Comparison of ENCODE assay signal across 19 cellular contexts in genomic region chr10:36764823-36765222, GRCh38.
DNase-seq lines count a peak whose midpoint lies in the region; ATAC-seq, FAIRE-seq and TF ChIP-seq lines count a peak whose summit lies in the region.
"Had no signal": no experiment of that assay in that cellular context is flagged by ENCODE, and none has a peak within 500 bp of the region (broad histone marks: within the 10 kb centered on the region; RNA-seq: fewer than 3 reads in every experiment).

No MANE protein-coding gene starts in this region.

- no peaks in the 10 kb centered on the region for H3K9me3 ChIP-seq in neuronal stem cell (replicated peaks in 1 of 2; ENCODE audit: control insufficient read depth in 2 of 2, insufficient read depth in 1 of 2, low read depth in 1 of 2, low read length in 2 of 2)
- H3K9me3 ChIP-seq: A549, BLaER1, HAP-1 had no signal

- no peak overlapping the region for H3K9ac ChIP-seq in neuronal stem cell (ENCODE audit: low read depth, low read length, poor library complexity)
- H3K9ac ChIP-seq: BLaER1 had no signal

- H3K27ac Mint-ChIP-seq in GM23338, result no peak overlapping the region
- H3K27ac Mint-ChIP-seq: CD14-positive monocyte; CD4-positive, alpha-beta memory T cell; IgD-negative memory B cell had no signal

- H3K4me2 ChIP-seq in neuronal stem cell (ENCODE audit: insufficient read depth, low read length, poor library complexity, severe bottlenecking) (no peak overlapping the region), GM23338 (no peak overlapping the region)
- H3K4me2 ChIP-seq: A549, BLaER1 had no signal

- no peak for ATAC-seq in GM23338
- ATAC-seq: A549, GM12878 had no signal

- TF ChIP-seq POLR2A in H54 (IDR thresholded peaks at IDR 0.05; ENCODE audit: low read depth, low read length), result no peak

- DNase-seq in H54 (ENCODE audit: insufficient read length, low spot score) (no peak), neuronal stem cell (ENCODE audit: low spot score) (no peak), GOT3 (lab: John Stamatoyannopoulos, UW) (no peak), GM23338 (ENCODE audit: low spot score) (no peak), SKM-1 (lab: John Stamatoyannopoulos, UW; ENCODE audit: unreplicated experiment) (no peak), DMS79 (lab: John Stamatoyannopoulos, UW) (no peak)
- DNase-seq: CD4-positive, alpha-beta memory T cell; DND-41; EL; Karpas-422; KBM-7 had no signal

- H2BK15ac ChIP-seq in neuronal stem cell (ENCODE audit: low read length), result no peak overlapping the region

- no peaks in the 10 kb centered on the region for H3K27me3 ChIP-seq in neuronal stem cell (ENCODE audit: control insufficient read depth in 3 of 3, insufficient read depth in 3 of 3, low read depth in 1 of 3, low read length in 3 of 3)
- no peaks in the 10 kb centered on the region for H3K27me3 ChIP-seq in GM23338 (ENCODE audit: insufficient read depth)
- H3K27me3 ChIP-seq: BLaER1 had no signal

- H3K27me3 Mint-ChIP-seq in GM23338 (ENCODE audit: insufficient read depth, low read depth, poor library complexity), result peaks cover 2% of the 10 kb centered on the region
- H3K27me3 Mint-ChIP-seq: CD4-positive, alpha-beta memory T cell; IgD-negative memory B cell had no signal

- no peak overlapping the region for H2BK12ac ChIP-seq in neuronal stem cell (ENCODE audit: low read length)

- no peak overlapping the region for H3K4me3 ChIP-seq in neuronal stem cell (ENCODE audit: low read length in 2 of 2)
- no peak overlapping the region for H3K4me3 ChIP-seq in GM23338
- H3K4me3 ChIP-seq: A549, BLaER1, GM12878, HAP-1 had no signal

- FAIRE-seq in H54 (lab: Jason Lieb, UNC), result peak; percentile 11
- FAIRE-seq in TTC549 (lab: Jason Lieb, UNC), result peak; percentile 93
- FAIRE-seq: A549, GM12878 had no signal

- H4K91ac ChIP-seq in neuronal stem cell (ENCODE audit: low read depth, low read length, poor library complexity), result no peak overlapping the region

- H3K18ac ChIP-seq in neuronal stem cell (ENCODE audit: low read length), result no peak overlapping the region

- no peak overlapping the region for H2BK5ac ChIP-seq in neuronal stem cell (ENCODE audit: low read length)

- H3K36me3 ChIP-seq in neuronal stem cell (replicated peaks in 1 of 2; ENCODE audit: control insufficient read depth in 2 of 2, insufficient read depth in 2 of 2, low read length in 2 of 2) (no peaks in the 10 kb centered on the region), GM23338 (ENCODE audit: insufficient read depth) (no peaks in the 10 kb centered on the region)
- H3K36me3 ChIP-seq: BLaER1, HAP-1 had no signal

- H3K9me3 Mint-ChIP-seq in GM23338, result no peaks in the 10 kb centered on the region

- TF ChIP-seq CTCF in GM23338 (conservative IDR thresholded peaks at IDR 0.05; ENCODE audit: low read depth in 2 of 2), result no peak

- no peaks in the 10 kb centered on the region for H4K20me1 ChIP-seq in GM23338 (replicated peaks; ENCODE audit: insufficient read depth)
- H4K20me1 ChIP-seq: BLaER1 had no signal

- no peak overlapping the region for H3K4ac ChIP-seq in neuronal stem cell (ENCODE audit: low read length)

- H3K4me3 Mint-ChIP-seq in GM23338, result no peak overlapping the region
- H3K4me3 Mint-ChIP-seq: CD14-positive monocyte; CD4-positive, alpha-beta memory T cell; IgD-negative memory B cell had no signal

- H2BK120ac ChIP-seq in neuronal stem cell (ENCODE audit: low read depth, low read length), result no peak overlapping the region

- no peak overlapping the region for H4K8ac ChIP-seq in neuronal stem cell (ENCODE audit: low read depth, low read length)

- H3K23ac ChIP-seq in neuronal stem cell (ENCODE audit: low read depth, low read length, poor library complexity), result no peak overlapping the region

- H2AK5ac ChIP-seq in neuronal stem cell (ENCODE audit: low read depth, low read length), result no peak overlapping the region

- H3K4me1 ChIP-seq in neuronal stem cell (ENCODE audit: control insufficient read depth in 2 of 2, insufficient read depth in 1 of 2, low read depth in 1 of 2, low read length in 2 of 2), result peaks cover 2 to 5% of the 10 kb centered on the region in 2 donors
- H3K4me1 ChIP-seq in GM23338 (ENCODE audit: insufficient read depth), result no peaks in the 10 kb centered on the region
- H3K4me1 ChIP-seq: BLaER1, HAP-1 had no signal

- H3K4me1 Mint-ChIP-seq in GM23338, result no peaks in the 10 kb centered on the region
- H3K4me1 Mint-ChIP-seq: CD14-positive monocyte; CD4-positive, alpha-beta memory T cell; IgD-negative memory B cell had no signal

- H3K79me2 ChIP-seq in GM23338 (replicated peaks; ENCODE audit: insufficient read depth), result no peaks in the 10 kb centered on the region

- no peaks in the 10 kb centered on the region for H3K9me2 ChIP-seq in GM23338 (ENCODE audit: insufficient read depth)

- no peaks in the 10 kb centered on the region for H3K36me3 Mint-ChIP-seq in GM23338 (ENCODE audit: low read depth)
- H3K36me3 Mint-ChIP-seq: CD14-positive monocyte; CD4-positive, alpha-beta memory T cell; IgD-negative memory B cell had no signal

- no CpG with 5 or more reads among the region's 4 CpGs for WGBS in neuronal stem cell (ENCODE audit: extremely low coverage in 2 of 2, insufficient read length in 2 of 2, insufficient replicate concordance in 1 of 2), 2 donors

- no peak overlapping the region for H3K14ac ChIP-seq in neuronal stem cell (ENCODE audit: low read length)

- H2AFZ ChIP-seq in neuronal stem cell (ENCODE audit: low read length) (no peak overlapping the region), GM23338 (no peak overlapping the region)

- H3K79me1 ChIP-seq in neuronal stem cell (ENCODE audit: low read depth, low read length), result no peaks in the 10 kb centered on the region

- H3K27ac ChIP-seq in neuronal stem cell (replicated peaks; ENCODE audit: low read length) (peak overlapping the region; percentile 3), GM23338 (ENCODE audit: low read depth) (no peak overlapping the region)
- H3K27ac ChIP-seq: A549, BLaER1, HL-60 had no signal

- H3F3A ChIP-seq in GM23338 (replicated peaks; ENCODE audit: low read depth), result no peaks in the 10 kb centered on the region

TF ChIP-seq in GM23338, 12 proteins besides CTCF, POLR2A, EP300 and RAD21 (continues in another document):
- TF ChIP-seq NANOG (IDR thresholded peaks at IDR 0.05; ENCODE audit: borderline replicate concordance) (no peak), EZH2phosphoT487 (IDR thresholded peaks at IDR 0.05; ENCODE audit: unreplicated experiment) (no peak), REST (IDR thresholded peaks at IDR 0.05; ENCODE audit: unreplicated experiment) (no peak), ZNF114 (CRISPR knock-in tag; IDR thresholded peaks at IDR 0.05) (no peak)
